In the genomic region with DNA sequence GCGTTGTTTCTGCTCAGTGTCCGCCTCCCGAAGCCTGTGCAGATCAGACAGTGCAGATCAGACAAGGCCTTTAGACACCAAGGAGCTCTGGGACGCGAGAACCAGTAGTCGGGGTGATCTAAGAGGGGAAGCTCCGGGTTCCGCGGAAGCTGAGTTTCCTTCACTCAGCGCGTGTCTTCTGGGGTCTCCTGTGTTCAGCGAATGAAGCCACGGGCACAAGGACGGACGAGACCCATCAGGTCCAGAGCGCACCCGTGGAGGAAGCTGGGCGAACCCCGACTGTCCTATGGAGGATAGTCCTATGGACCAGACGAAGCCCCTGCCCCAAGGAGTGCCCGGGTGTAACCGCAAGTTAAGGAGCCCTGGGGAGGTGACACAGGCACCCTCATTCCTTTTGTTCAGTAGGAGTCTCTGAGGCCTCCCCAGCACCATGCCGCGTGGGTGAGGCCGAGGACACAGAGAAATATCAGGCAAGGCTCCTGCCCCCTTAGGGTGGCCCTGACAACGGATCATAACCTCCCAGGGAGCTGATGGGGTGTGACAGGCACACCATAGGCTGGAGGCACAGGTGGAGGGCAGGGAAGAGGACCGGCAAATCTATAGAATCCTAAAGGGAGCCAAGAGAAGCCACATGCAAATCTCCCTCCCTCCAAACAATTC, we compare ENCODE assay signal across 8 cellular contexts.
DNase-seq lines count a peak whose midpoint lies in the region; ATAC-seq lines count a peak whose summit lies in the region.

No MANE protein-coding gene starts in this region.

- ATAC-seq in GM21576 (IDR thresholded peaks at IDR 0.05; ENCODE audit: unreplicated experiment) (peak; percentile 4), HG03342 (IDR thresholded peaks at IDR 0.05; ENCODE audit: unreplicated experiment) (no peak)

- no peaks in the 10 kb centered on the region for H3K9me3 ChIP-seq in adipocyte (ENCODE audit: control insufficient read depth, low read length)
- H3K9me3 ChIP-seq in iPS-18c (ENCODE audit: control insufficient read depth, insufficient read depth, low read length): no peaks in the 10 kb centered on the region

- peak overlapping the region; percentile 92 for H3K4me3 ChIP-seq in adipocyte (ENCODE audit: low read length)
- peak overlapping the region; percentile 88 for H3K4me3 ChIP-seq in iPS-18c (ENCODE audit: insufficient read depth, low read depth, low read length)

- H3K27me3 ChIP-seq in adipocyte (replicated peaks; ENCODE audit: control insufficient read depth, insufficient read depth, low read length): no peaks in the 10 kb centered on the region

- peaks cover 28% of the 10 kb centered on the region for H3K36me3 ChIP-seq in adipocyte (ENCODE audit: control insufficient read depth, insufficient read depth, low read length, severe bottlenecking)

- H3K9ac ChIP-seq in adipocyte (ENCODE audit: low read length): peak overlapping the region; percentile 98

- H3K4me1 ChIP-seq in adipocyte (ENCODE audit: control insufficient read depth, insufficient read depth, low read length): peaks cover 41% of the 10 kb centered on the region

- peak; percentile 39 for DNase-seq in CD1c-positive myeloid dendritic cell (ENCODE audit: extremely low spot score)
- peak; percentile 96 for DNase-seq in NCI-H526 treated with DMSO at 0.1 percent for 48 hours (lab: John Stamatoyannopoulos, UW)
- DNase-seq in adipocyte (ENCODE audit: low read depth): no peak
- peak; percentile 38 for DNase-seq in stimulated activated CD4-positive, alpha-beta T cell treated with anti-CD3 and anti-CD28 coated beads, Interleukin-1b, Interleukin-23, amount 100 ng/mL, for 48 hours
- no peak for DNase-seq in amniotic stem cell (lab: John Stamatoyannopoulos, UW)

Comparison
In these comparisons a context has a peak if more than half of its experiments do, and no peak if none do; other contexts are left out.
1. DNase-seq: peak in CD1c-positive myeloid dendritic cell (single experiment), NCI-H526 treated with DMSO at 0.1 percent for 48 hours (single experiment) and stimulated activated CD4-positive, alpha-beta T cell treated with anti-CD3 and anti-CD28 coated beads, Interleukin-1b, Interleukin-23, amount 100 ng/mL, for 48 hours (single experiment); none in adipocyte (single experiment) and amniotic stem cell (single experiment).